1 cellular context compared by ENCODE assay signal in genomic region chr19:47231215-47232054, GRCh38.
TF ChIP-seq lines count a peak whose summit lies in the region.

No MANE protein-coding gene starts in this region.

TF ChIP-seq in SK-N-SH, 30 proteins besides CTCF, POLR2A, EP300 and RAD21 (continued from another document):
- TF ChIP-seq USF2 (IDR thresholded peaks at IDR 0.05; ENCODE audit: borderline replicate concordance, low read depth, low read length) (peak; percentile 54; the same call in 1 of the 2 replicates), RFX5 (IDR thresholded peaks at IDR 0.05; ENCODE audit: low read length) (no peak), FOSL2 (IDR thresholded peaks at IDR 0.05; ENCODE audit: borderline replicate concordance, low read depth) (no peak), ZBTB33 (IDR thresholded peaks at IDR 0.05; ENCODE audit: borderline replicate concordance, low read depth) (no peak), TEAD4 (IDR thresholded peaks at IDR 0.05; ENCODE audit: borderline replicate concordance, insufficient read depth) (no peak), USF1 (IDR thresholded peaks at IDR 0.05; ENCODE audit: borderline replicate concordance, low read depth) (peak; percentile 84; the same call in 1 of the 2 replicates), EZH2phosphoT487 (IDR thresholded peaks at IDR 0.05; ENCODE audit: borderline replicate concordance, low read depth) (no peak), TCF12 (IDR thresholded peaks at IDR 0.05) (no peak), GATA2 (CRISPR knock-in tag; IDR thresholded peaks at IDR 0.05) (no peak; the same call in 1 of the 2 replicates), SIN3A (IDR thresholded peaks at IDR 0.05; ENCODE audit: borderline replicate concordance, low read depth, low read length) (peak; percentile 51; the same call in 1 of the 2 replicates), CHD2 (IDR thresholded peaks at IDR 0.05; ENCODE audit: low read length, partially characterized antibody) (no peak), IRF3 (IDR thresholded peaks at IDR 0.05; ENCODE audit: low read depth, low read length) (no peak), PBX3 (IDR thresholded peaks at IDR 0.05) (no peak), NFIC (IDR thresholded peaks at IDR 0.05; ENCODE audit: borderline replicate concordance) (no peak), MEF2A (IDR thresholded peaks at IDR 0.05; ENCODE audit: borderline replicate concordance, low read depth) (no peak), GABPA (IDR thresholded peaks at IDR 0.05; ENCODE audit: low read depth) (no peak), MXI1 (IDR thresholded peaks at IDR 0.05; ENCODE audit: low read depth, low read length) (peak; percentile 76; the same call in 1 of the 2 replicates), JUND (IDR thresholded peaks at IDR 0.05) (no peak), SMC3 (IDR thresholded peaks at IDR 0.05; ENCODE audit: low read depth, low read length) (no peak), NRF1 (IDR thresholded peaks at IDR 0.05; ENCODE audit: low read depth, low read length) (no peak)
